13 cellular contexts compared by ENCODE assay signal in the genomic region with DNA sequence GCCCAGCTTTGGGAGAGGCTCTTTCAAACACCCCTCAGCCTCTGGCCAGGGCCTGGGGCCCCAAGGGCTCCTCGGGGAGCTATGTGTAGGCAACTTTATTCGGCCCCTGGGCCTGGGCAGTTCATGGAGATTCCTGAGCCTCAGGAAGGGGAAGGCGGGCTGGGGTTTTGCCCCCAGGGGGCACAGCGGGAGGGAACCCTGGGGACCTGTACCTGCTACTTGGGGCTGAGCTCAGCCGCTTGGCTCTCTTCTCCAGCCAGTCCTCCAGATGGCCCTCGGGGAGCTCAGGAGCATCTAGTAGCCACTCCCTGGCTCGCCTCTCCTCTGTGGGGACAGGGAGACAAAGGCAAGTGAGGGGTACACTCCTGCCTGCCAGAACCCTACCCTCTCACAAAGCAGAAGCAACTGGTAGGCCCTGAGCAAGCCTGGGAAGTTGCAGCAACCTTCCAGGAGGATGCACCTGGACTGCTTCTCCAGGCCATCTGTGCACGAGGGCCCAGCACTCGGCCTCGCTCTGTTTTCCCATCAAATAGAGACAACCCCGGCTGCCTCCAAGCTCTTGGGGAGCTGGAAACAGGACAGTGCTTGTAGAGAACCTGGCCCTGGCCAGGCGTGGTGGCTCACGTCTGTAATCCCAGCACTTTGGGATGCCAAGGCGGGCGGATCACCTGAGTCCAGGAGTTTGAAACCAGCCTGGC. TPM values are rescaled to one million over a fixed set of nuclear protein-coding genes. Genes with fewer than 3 reads are reported as not detected.
A peak's percentile ranks its signal among the peaks of the same experiment; 100 is the strongest.
DNase-seq lines count a peak whose midpoint lies in the region; ATAC-seq lines count a peak whose summit lies in the region.
"Had no signal": no experiment of that assay in that cellular context is flagged by ENCODE, and none has a peak within 500 bp of the region (broad histone marks: within the 10 kb centered on the region; RNA-seq: fewer than 3 reads in every experiment).

No MANE protein-coding gene starts in this region.

- H3K4me3 ChIP-seq in H7 (ENCODE audit: insufficient read depth, low read depth, low read length) = no peak overlapping the region
- H3K4me3 ChIP-seq: K562 had no signal

- no peaks in the 10 kb centered on the region; the same call in 1 of the 2 replicates for H3K36me3 ChIP-seq in H7 (replicated peaks; ENCODE audit: control insufficient read depth, insufficient read depth, low read length)

- DNase-seq in ELF-1 (ENCODE audit: low read depth, low spot score) = peak; percentile 59
- peak; percentile 73 for DNase-seq in H7
- peak; percentile 69 for DNase-seq in cerebellar cortex (ENCODE audit: low spot score)
- no peak for DNase-seq in NCI-H2029 (lab: John Stamatoyannopoulos, UW)
- DNase-seq in inferior parietal cortex (ENCODE audit: extremely low spot score) = no peak
- DNase-seq: ACHN; BE2C; Calu3; CD4-positive, alpha-beta memory T cell; DMS79 treated with DMSO at 0.1 percent for 48 hours; GOT3 had no signal

- ATAC-seq in HG02610 (IDR thresholded peaks at IDR 0.05; ENCODE audit: unreplicated experiment) = no peak
- ATAC-seq: K562 had no signal

- no peaks in the 10 kb centered on the region for H3K27me3 ChIP-seq in H7 (ENCODE audit: control insufficient read depth, insufficient read depth, low read length)
- H3K27me3 ChIP-seq: BE2C had no signal

RNA-seq across cellular contexts. Expression of a gene that starts 18.5 kb away (rescaled TPM):
- 0.11 TPM in 1 of 2 replicates, not detected in the other for total RNA-seq in H7 (2014; rRNA removed; shearing (Covaris generic))
- total RNA-seq: Calu3; CD4-positive, alpha-beta memory T cell; K562 had no signal

RNA-seq across cellular contexts. Expression of a gene that starts 28.5 kb away (rescaled TPM):
- 35.6 and 38.5 TPM in 2 replicates for total RNA-seq in H7 (2014; rRNA removed; shearing (Covaris generic))

RNA-seq across cellular contexts. Expression of a gene that starts 28.9 kb away (rescaled TPM):
- total RNA-seq in H7 (2014; rRNA removed; shearing (Covaris generic)) = 108 and 170 TPM in 2 replicates

Comparison
In these comparisons a context has a peak if more than half of its experiments do, and no peak if none do; other contexts are left out.
1. DNase-seq: peak in ELF-1 (single experiment), H7 (single experiment) and cerebellar cortex (single experiment); none in NCI-H2029 (single experiment) and inferior parietal cortex (single experiment).